ENCODE assay signal across 1 cellular context in genomic region chr3:113428581-113428980, GRCh38.
TF ChIP-seq lines count a peak whose summit lies in the region.

No MANE protein-coding gene starts in this region.

TF ChIP-seq in SK-N-SH, 30 proteins besides CTCF, POLR2A, EP300 and RAD21 (continued from another document):
- TF ChIP-seq, protein P1, sequence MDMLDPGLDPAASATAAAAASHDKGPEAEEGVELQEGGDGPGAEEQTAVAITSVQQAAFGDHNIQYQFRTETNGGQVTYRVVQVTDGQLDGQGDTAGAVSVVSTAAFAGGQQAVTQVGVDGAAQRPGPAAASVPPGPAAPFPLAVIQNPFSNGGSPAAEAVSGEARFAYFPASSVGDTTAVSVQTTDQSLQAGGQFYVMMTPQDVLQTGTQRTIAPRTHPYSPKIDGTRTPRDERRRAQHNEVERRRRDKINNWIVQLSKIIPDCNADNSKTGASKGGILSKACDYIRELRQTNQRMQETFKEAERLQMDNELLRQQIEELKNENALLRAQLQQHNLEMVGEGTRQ (IDR thresholded peaks at IDR 0.05; ENCODE audit: borderline replicate concordance, low read depth, low read length) = no peak
- no peak for TF ChIP-seq TCF12 (IDR thresholded peaks at IDR 0.05)
- TF ChIP-seq EZH2phosphoT487 (IDR thresholded peaks at IDR 0.05; ENCODE audit: borderline replicate concordance, low read depth) = no peak
- TF ChIP-seq, protein P2, sequence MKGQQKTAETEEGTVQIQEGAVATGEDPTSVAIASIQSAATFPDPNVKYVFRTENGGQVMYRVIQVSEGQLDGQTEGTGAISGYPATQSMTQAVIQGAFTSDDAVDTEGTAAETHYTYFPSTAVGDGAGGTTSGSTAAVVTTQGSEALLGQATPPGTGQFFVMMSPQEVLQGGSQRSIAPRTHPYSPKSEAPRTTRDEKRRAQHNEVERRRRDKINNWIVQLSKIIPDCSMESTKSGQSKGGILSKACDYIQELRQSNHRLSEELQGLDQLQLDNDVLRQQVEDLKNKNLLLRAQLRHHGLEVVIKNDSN (IDR thresholded peaks at IDR 0.05; ENCODE audit: borderline replicate concordance, low read depth) = no peak
- TF ChIP-seq, protein P3, sequence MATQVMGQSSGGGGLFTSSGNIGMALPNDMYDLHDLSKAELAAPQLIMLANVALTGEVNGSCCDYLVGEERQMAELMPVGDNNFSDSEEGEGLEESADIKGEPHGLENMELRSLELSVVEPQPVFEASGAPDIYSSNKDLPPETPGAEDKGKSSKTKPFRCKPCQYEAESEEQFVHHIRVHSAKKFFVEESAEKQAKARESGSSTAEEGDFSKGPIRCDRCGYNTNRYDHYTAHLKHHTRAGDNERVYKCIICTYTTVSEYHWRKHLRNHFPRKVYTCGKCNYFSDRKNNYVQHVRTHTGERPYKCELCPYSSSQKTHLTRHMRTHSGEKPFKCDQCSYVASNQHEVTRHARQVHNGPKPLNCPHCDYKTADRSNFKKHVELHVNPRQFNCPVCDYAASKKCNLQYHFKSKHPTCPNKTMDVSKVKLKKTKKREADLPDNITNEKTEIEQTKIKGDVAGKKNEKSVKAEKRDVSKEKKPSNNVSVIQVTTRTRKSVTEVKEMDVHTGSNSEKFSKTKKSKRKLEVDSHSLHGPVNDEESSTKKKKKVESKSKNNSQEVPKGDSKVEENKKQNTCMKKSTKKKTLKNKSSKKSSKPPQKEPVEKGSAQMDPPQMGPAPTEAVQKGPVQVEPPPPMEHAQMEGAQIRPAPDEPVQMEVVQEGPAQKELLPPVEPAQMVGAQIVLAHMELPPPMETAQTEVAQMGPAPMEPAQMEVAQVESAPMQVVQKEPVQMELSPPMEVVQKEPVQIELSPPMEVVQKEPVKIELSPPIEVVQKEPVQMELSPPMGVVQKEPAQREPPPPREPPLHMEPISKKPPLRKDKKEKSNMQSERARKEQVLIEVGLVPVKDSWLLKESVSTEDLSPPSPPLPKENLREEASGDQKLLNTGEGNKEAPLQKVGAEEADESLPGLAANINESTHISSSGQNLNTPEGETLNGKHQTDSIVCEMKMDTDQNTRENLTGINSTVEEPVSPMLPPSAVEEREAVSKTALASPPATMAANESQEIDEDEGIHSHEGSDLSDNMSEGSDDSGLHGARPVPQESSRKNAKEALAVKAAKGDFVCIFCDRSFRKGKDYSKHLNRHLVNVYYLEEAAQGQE (IDR thresholded peaks at IDR 0.05; ENCODE audit: low read depth, low read length) = no peak
- TF ChIP-seq NRF1 (IDR thresholded peaks at IDR 0.05; ENCODE audit: low read depth, low read length) = no peak
- no peak for TF ChIP-seq CHD2 (IDR thresholded peaks at IDR 0.05; ENCODE audit: low read length, partially characterized antibody)
- TF ChIP-seq RFX5 (IDR thresholded peaks at IDR 0.05; ENCODE audit: low read length) = no peak
- no peak for TF ChIP-seq GATA2 (CRISPR knock-in tag; IDR thresholded peaks at IDR 0.05)
- no peak for TF ChIP-seq YY1 (IDR thresholded peaks at IDR 0.05; ENCODE audit: low read depth)
